9 cellular contexts compared by ENCODE assay signal in the genomic region with DNA sequence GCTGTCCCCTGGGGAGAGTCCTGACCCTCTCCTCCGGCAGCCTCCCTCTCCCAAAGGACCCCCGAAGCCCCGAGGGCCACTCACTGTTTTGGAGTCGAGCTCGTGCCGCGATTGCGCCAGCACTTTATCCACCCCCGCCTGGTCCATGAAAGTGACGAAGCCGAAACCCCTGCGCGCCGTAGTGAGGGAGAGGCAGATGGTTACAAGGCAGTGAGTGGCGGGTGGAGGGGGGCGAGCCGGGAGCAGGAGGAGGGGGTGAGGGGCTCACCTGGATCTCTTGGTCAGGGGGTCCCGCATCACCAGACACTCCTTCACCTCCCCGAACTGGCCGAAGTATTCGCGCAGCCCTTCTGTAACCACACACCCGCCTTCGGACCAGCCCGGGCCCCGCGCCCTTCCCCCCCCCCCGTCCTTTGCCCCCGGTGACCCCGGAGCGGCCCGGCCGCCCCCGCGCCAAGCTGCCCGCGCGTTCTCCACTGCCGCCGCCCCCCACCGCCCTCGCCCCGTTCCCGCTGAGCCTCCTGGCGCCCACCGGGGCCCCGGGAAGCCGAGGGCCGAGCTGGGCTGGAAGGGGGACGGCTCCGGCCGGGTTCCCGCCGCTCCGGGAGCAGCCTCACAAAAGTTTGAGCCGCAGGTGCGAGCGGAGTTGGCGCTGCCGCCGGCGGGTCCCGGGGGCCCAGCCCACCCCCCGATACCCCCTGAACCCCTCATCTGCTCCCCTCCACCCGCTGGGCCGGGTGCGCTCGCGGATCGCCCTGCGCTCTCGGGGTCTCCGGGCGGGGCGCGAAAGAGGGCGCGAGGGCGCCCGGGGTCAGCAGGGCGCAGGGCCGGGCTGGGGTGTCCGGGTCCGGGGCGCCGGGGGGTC. TPM values are rescaled to one million over a fixed set of nuclear protein-coding genes. Genes with fewer than 3 reads are reported as not detected.
A peak's percentile ranks its signal among the peaks of the same experiment; 100 is the strongest.
DNase-seq lines count a peak whose midpoint lies in the region; ATAC-seq and TF ChIP-seq lines count a peak whose summit lies in the region.
"Had no signal": no experiment of that assay in that cellular context is flagged by ENCODE, and none has a peak within 500 bp of the region (broad histone marks: within the 10 kb centered on the region; RNA-seq: fewer than 3 reads in every experiment).

No MANE protein-coding gene starts in this region.

- 5% methylated on average over 23 of the region's 86 CpGs for WGBS in esophagus muscularis mucosa
- WGBS in psoas muscle, 3 donors, result 3 to 5% (median 3%) methylated on average over 51 to 86 of the region's 86 CpGs

- intact Hi-C loops in CD4-positive, alpha-beta memory T cell (cut with micrococcal nuclease), result no loop called here
- intact Hi-C loops in esophagus muscularis mucosa (cut with DNase I), result no loop called here
- intact Hi-C loops in psoas muscle (cut with DNase I), result no loop called here

- H3K36me3 Mint-ChIP-seq in CD4-positive, alpha-beta memory T cell, result no peaks in the 10 kb centered on the region

- H3K9ac ChIP-seq in SK-N-MC (ENCODE audit: insufficient read length), result peak overlapping the region; percentile 89

- peaks cover 34% of the 10 kb centered on the region for H3K27me3 ChIP-seq in CD4-positive, alpha-beta memory T cell (ENCODE audit: insufficient read depth, low read length)
- H3K27me3 ChIP-seq in esophagus muscularis mucosa (peaks cover 5 to 68% (median 31%) of the 10 kb centered on the region in 4 donors), psoas muscle (ENCODE audit: insufficient read depth in 3 of 3, low read length in 2 of 3) (peaks cover 0 to 66% (median 17%) of the 10 kb centered on the region in 3 donors)

- TF ChIP-seq POLR2A in esophagus muscularis mucosa (IDR thresholded peaks at IDR 0.05; ENCODE audit: low read depth), result no peak

- no peak overlapping the region for H3K27ac ChIP-seq in CD4-positive, alpha-beta memory T cell (ENCODE audit: low read depth, low read length)
- H3K27ac ChIP-seq in SK-N-MC, result no peak overlapping the region
- H3K27ac ChIP-seq in esophagus muscularis mucosa (replicated peaks in 1 of 4), result no peak overlapping the region
- H3K27ac ChIP-seq in psoas muscle, result no peak overlapping the region

- H3K27ac Mint-ChIP-seq in CD4-positive, alpha-beta memory T cell, result no peak overlapping the region

- H3K4me1 Mint-ChIP-seq in CD4-positive, alpha-beta memory T cell, result peaks cover 4 to 28% (median 10%) of the 10 kb centered on the region in 4 donors

- no peaks in the 10 kb centered on the region for H3K9me3 ChIP-seq in CD4-positive, alpha-beta memory T cell (ENCODE audit: control insufficient read depth in 1 of 2, low read length in 2 of 2)
- H3K9me3 ChIP-seq in SK-N-MC (ENCODE audit: low read depth, low read length) (no peaks in the 10 kb centered on the region), esophagus muscularis mucosa (no peaks in the 10 kb centered on the region), psoas muscle (no peaks in the 10 kb centered on the region)

- POLR2A ChIA-PET in CD4-positive, alpha-beta memory T cell (lab: Charles Lee; ENCODE audit: partially characterized antibody), result no interaction called here

- no peak overlapping the region for H3K4me3 ChIP-seq in CD4-positive, alpha-beta memory T cell (ENCODE audit: low read length in 2 of 2)
- H3K4me3 ChIP-seq in SK-N-MC, result peak overlapping the region; percentile 82
- H3K4me3 ChIP-seq in esophagus muscularis mucosa, result peak overlapping the region; percentile 49 to 64 (median 54)
- peak overlapping the region; percentile 63 for H3K4me3 ChIP-seq in psoas muscle

- H3K36me3 ChIP-seq in CD4-positive, alpha-beta memory T cell (ENCODE audit: insufficient read depth, low read length), result no peaks in the 10 kb centered on the region
- H3K36me3 ChIP-seq in SK-N-MC (ENCODE audit: insufficient read depth, low read length) (peaks cover 5% of the 10 kb centered on the region; the same call in 1 of the 2 replicates), esophagus muscularis mucosa (no peaks in the 10 kb centered on the region), psoas muscle (ENCODE audit: insufficient read depth in 1 of 2, low read depth in 1 of 2) (no peaks in the 10 kb centered on the region)

- CTCF ChIA-PET in CD4-positive, alpha-beta memory T cell (lab: Charles Lee; ENCODE audit: partially characterized antibody), result interaction anchor here (2.4 kb wide), 1 partner anchor 14 kb away, joined by 9 read pairs; no protein-coding TSS in a partner anchor

- peaks cover 64 to 78% of the 10 kb centered on the region in 2 donors for H3K27me3 Mint-ChIP-seq in CD4-positive, alpha-beta memory T cell

- peaks cover 15% of the 10 kb centered on the region for H3K4me1 ChIP-seq in CD4-positive, alpha-beta memory T cell (ENCODE audit: insufficient read depth, low read length)
- H3K4me1 ChIP-seq in esophagus muscularis mucosa (peaks cover 18 to 25% (median 21%) of the 10 kb centered on the region in 4 donors), psoas muscle (no peaks in the 10 kb centered on the region)

- TF ChIP-seq EP300 in esophagus muscularis mucosa (IDR thresholded peaks at IDR 0.05), result no peak

- no peaks in the 10 kb centered on the region for H3K9me3 Mint-ChIP-seq in CD4-positive, alpha-beta memory T cell

- ATAC-seq in psoas muscle (no peak), GM19452 (IDR thresholded peaks at IDR 0.05; ENCODE audit: unreplicated experiment) (no peak), HG02763 (IDR thresholded peaks at IDR 0.05; ENCODE audit: unreplicated experiment) (no peak), GM19463 (IDR thresholded peaks at IDR 0.05; ENCODE audit: unreplicated experiment) (no peak)

- no peak for DNase-seq in CD4-positive, alpha-beta memory T cell
- DNase-seq in SK-N-MC (ENCODE audit: low read depth, low spot score), result no peak
- no peak for DNase-seq in esophagus muscularis mucosa (ENCODE audit: extremely low spot score)
- DNase-seq in psoas muscle, result peak in 1 of 2 donors; percentile 29
- no peak for DNase-seq in NCI-H2029 (lab: John Stamatoyannopoulos, UW)

- TF ChIP-seq CTCF in esophagus muscularis mucosa (IDR thresholded peaks at IDR 0.05) (no peak), psoas muscle (IDR thresholded peaks at IDR 0.05) (no peak)

- peak overlapping the region; percentile 34 to 80 (median 59) for H3K4me3 Mint-ChIP-seq in CD4-positive, alpha-beta memory T cell

RNA-seq across cellular contexts. Expression of a gene that starts 0.8 kb away (rescaled TPM):
- not detected for total RNA-seq in CD4-positive, alpha-beta memory T cell
- polyA plus RNA-seq in CD4-positive, alpha-beta memory T cell, result not detected
- total RNA-seq in esophagus muscularis mucosa, result under 1 TPM in 3 of 4 donors, not detected in 1; 0.11 to 0.19 (median 0.17) TPM
- under 1 TPM in 2 of 4 donors, not detected in 2; 0.06 to 0.20 TPM for total RNA-seq in psoas muscle
- polyA plus RNA-seq in psoas muscle, result under 1 TPM in 2 of 3 donors, not detected in 1; 0.03 to 0.04 TPM

RNA-seq across cellular contexts. Expression of a gene that starts 40.6 kb away (rescaled TPM):
- total RNA-seq in CD4-positive, alpha-beta memory T cell, result not detected
- polyA plus RNA-seq in CD4-positive, alpha-beta memory T cell, result under 1 TPM in 1 of 2 donors, not detected in 1; 0.99 TPM
- total RNA-seq in esophagus muscularis mucosa, result not detected
- total RNA-seq in psoas muscle, result 1 to 10 TPM in 1 of 4 donors, not detected in 3; 1.0 TPM
- polyA plus RNA-seq in psoas muscle, result under 1 TPM in 2 of 3 donors, not detected in 1; 0.39 to 0.81 TPM
- total RNA-seq: renal cortical epithelial cell had no signal

Comparison
In these comparisons a context has a peak if more than half of its experiments do, and no peak if none do; other contexts are left out.
1. H3K4me3 ChIP-seq: peak in SK-N-MC (single experiment), esophagus muscularis mucosa (4 of 4) and psoas muscle (single experiment); none in CD4-positive, alpha-beta memory T cell (0 of 2).